8 cellular contexts compared by ENCODE assay signal in genomic region chr2:190343170-190343499, GRCh38. TPM values are rescaled to one million over a fixed set of nuclear protein-coding genes. Genes with fewer than 3 reads are reported as not detected.
DNase-seq lines count a peak whose midpoint lies in the region; ATAC-seq and TF ChIP-seq lines count a peak whose summit lies in the region.

No MANE protein-coding gene starts in this region.

- H3K27me3 ChIP-seq in naive thymus-derived CD4-positive, alpha-beta T cell (ENCODE audit: control insufficient read depth in 2 of 2, insufficient read depth in 2 of 2, low read length in 2 of 2): no peaks in the 10 kb centered on the region

- intact Hi-C loops in CD14-positive monocyte (cut with micrococcal nuclease): no loop called here
- intact Hi-C loops in naive thymus-derived CD4-positive, alpha-beta T cell (cut with micrococcal nuclease): loop anchor here (1.0 kb wide), 1 partner anchor 24 kb away; the partner anchor contains the start of gene HIBCH (in 2 of the 2)

- no peaks in the 10 kb centered on the region for H3K36me3 ChIP-seq in naive thymus-derived CD4-positive, alpha-beta T cell (ENCODE audit: control insufficient read depth in 2 of 3, insufficient read depth in 3 of 3, low read length in 3 of 3)

- H3K27ac Mint-ChIP-seq in CD14-positive monocyte: peak overlapping the region; percentile 83 to 97 (median 90)
- H3K27ac Mint-ChIP-seq in naive thymus-derived CD4-positive, alpha-beta T cell: peak overlapping the region in 4 of 9 donors; percentile 50 to 74 (median 58)

- peaks cover 0 to 1% (median 0%) of the 10 kb centered on the region in 7 donors for H3K9me3 Mint-ChIP-seq in CD14-positive monocyte
- H3K9me3 Mint-ChIP-seq in naive thymus-derived CD4-positive, alpha-beta T cell: no peaks in the 10 kb centered on the region

- peaks cover 4 to 10% of the 10 kb centered on the region in 2 donors for H3K36me3 Mint-ChIP-seq in CD14-positive monocyte
- no peaks in the 10 kb centered on the region for H3K36me3 Mint-ChIP-seq in naive thymus-derived CD4-positive, alpha-beta T cell

- CTCF ChIA-PET in naive thymus-derived CD4-positive, alpha-beta T cell (lab: Charles Lee): interaction anchor here (0.7 to 0.9 kb wide), 2 partner anchors 27 to 386 kb away, joined by 3 read pairs; no protein-coding TSS in a partner anchor

- DNase-seq in CD14-positive monocyte (ENCODE audit: low spot score) (no peak), cardiac fibroblast (ENCODE audit: low read depth in 2 of 2) (no peak), KG1 (lab: John Stamatoyannopoulos, UW) (no peak), GM19240 (ENCODE audit: insufficient read length, low spot score) (no peak)
- DNase-seq in naive thymus-derived CD4-positive, alpha-beta T cell: peak in 1 of 9 donors; percentile 23

- ATAC-seq in HG03378 (IDR thresholded peaks at IDR 0.05; ENCODE audit: unreplicated experiment) (peak; percentile 41), HG02623 (IDR thresholded peaks at IDR 0.05; ENCODE audit: unreplicated experiment) (no peak), HG03097 (IDR thresholded peaks at IDR 0.05; ENCODE audit: low FRiP score, unreplicated experiment) (no peak)
- no peak for ATAC-seq in naive thymus-derived CD4-positive, alpha-beta T cell

- H3K27me3 Mint-ChIP-seq in CD14-positive monocyte (ENCODE audit: low read depth in 3 of 3): no peaks in the 10 kb centered on the region
- peaks cover 0 to 32% (median 0%) of the 10 kb centered on the region in 5 donors for H3K27me3 Mint-ChIP-seq in naive thymus-derived CD4-positive, alpha-beta T cell

- H3K4me3 ChIP-seq in cardiac fibroblast (replicated peaks in 1 of 2; ENCODE audit: low read depth in 2 of 2, low read length in 2 of 2): peak overlapping the region; percentile 60 to 69
- H3K4me3 ChIP-seq in naive thymus-derived CD4-positive, alpha-beta T cell (ENCODE audit: low read length): peak overlapping the region; percentile 66

- H3K4me1 Mint-ChIP-seq in CD14-positive monocyte: peaks cover 20% of the 10 kb centered on the region
- H3K4me1 Mint-ChIP-seq in naive thymus-derived CD4-positive, alpha-beta T cell: peaks cover 5 to 24% (median 12%) of the 10 kb centered on the region in 7 donors

- no peak overlapping the region for H3K27ac ChIP-seq in naive thymus-derived CD4-positive, alpha-beta T cell (ENCODE audit: low read depth, low read length)

- POLR2A ChIA-PET in naive thymus-derived CD4-positive, alpha-beta T cell (lab: Charles Lee): interaction anchor here (0.8 kb wide), 1 partner anchor 25 kb away, joined by 3 read pairs; no protein-coding TSS in a partner anchor

- peak overlapping the region; percentile 83 to 94 for H3K4me3 Mint-ChIP-seq in CD14-positive monocyte
- H3K4me3 Mint-ChIP-seq in naive thymus-derived CD4-positive, alpha-beta T cell: peak overlapping the region; percentile 64 to 94 (median 86)

- TF ChIP-seq CTCF in CD14-positive monocyte (IDR thresholded peaks at IDR 0.05): no peak
- no peak for TF ChIP-seq CTCF in cardiac fibroblast (IDR thresholded peaks at IDR 0.05; ENCODE audit: low read depth, low read length)

- H3K4me1 ChIP-seq in naive thymus-derived CD4-positive, alpha-beta T cell (ENCODE audit: control insufficient read depth in 2 of 2, insufficient read depth in 2 of 2, low read length in 2 of 2): peaks cover 3 to 11% of the 10 kb centered on the region in 2 donors

- H3K9me3 ChIP-seq in naive thymus-derived CD4-positive, alpha-beta T cell (ENCODE audit: control insufficient read depth in 2 of 3, low read length in 3 of 3): no peaks in the 10 kb centered on the region

RNA-seq across cellular contexts. Expression of gene INPP1, which starts 0.3 kb away (rescaled TPM):
- 10 to 100 TPM; 13.3 to 17.8 TPM for polyA plus RNA-seq in CD14-positive monocyte
- 1 to 10 TPM; 1.6 to 6.7 (median 2.5) TPM for total RNA-seq in naive thymus-derived CD4-positive, alpha-beta T cell
- polyA plus RNA-seq in naive thymus-derived CD4-positive, alpha-beta T cell: 1 to 10 TPM; 1.2 to 2.0 TPM

RNA-seq across cellular contexts. Expression of gene HIBCH, which starts 23.5 kb away (rescaled TPM):
- polyA plus RNA-seq in CD14-positive monocyte: 1 to 10 TPM; 7.3 to 8.2 TPM
- 10 to 100 TPM; 11.3 to 25.0 (median 21.6) TPM for total RNA-seq in naive thymus-derived CD4-positive, alpha-beta T cell
- polyA plus RNA-seq in naive thymus-derived CD4-positive, alpha-beta T cell: 10 to 100 TPM; 23.9 to 25.1 TPM

Comparison
In these comparisons a context has a peak if more than half of its experiments do, and no peak if none do; other contexts are left out.
1. RNA of gene INPP1, which starts 0.3 kb away (polyA plus RNA-seq): 13.3 to 17.8 TPM in CD14-positive monocyte; 1.2 to 2.0 TPM in naive thymus-derived CD4-positive, alpha-beta T cell; every median in the first group is over 4 times any median in the second.
2. intact Hi-C loops: an anchor here in naive thymus-derived CD4-positive, alpha-beta T cell (1.0 kb wide); none called in CD14-positive monocyte.